ENCODE assay signal across 13 cellular contexts in the genomic region with DNA sequence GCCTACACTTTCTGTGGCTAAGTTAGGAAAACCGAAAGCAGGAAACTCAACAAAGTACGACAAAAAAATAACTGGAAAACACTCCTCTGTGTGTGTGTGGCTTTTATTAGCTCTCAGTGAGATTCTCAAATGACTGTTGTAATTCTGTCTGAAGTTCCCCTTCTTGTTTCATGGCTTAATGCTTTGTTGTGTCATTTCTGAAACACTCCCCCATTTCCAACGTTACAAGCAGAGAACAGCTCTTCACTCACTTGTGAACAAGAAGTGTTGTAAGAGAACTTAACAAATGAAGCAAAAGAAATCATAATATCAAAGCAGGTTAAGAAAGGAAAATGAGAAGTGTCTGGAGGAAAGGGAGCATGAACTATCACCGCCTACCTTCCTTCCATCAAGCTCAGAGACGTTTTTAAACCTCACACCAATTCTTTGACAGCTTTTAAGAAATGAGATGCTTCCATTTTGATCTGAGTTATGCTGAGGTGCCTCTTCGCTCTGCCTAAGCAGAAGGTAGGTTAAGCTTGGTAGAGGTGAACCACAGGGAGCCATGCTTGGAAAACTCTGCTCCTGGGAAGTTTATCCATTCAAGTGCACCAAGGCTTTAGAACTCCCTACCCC. TPM values are rescaled to one million over a fixed set of nuclear protein-coding genes. Genes with fewer than 3 reads are reported as not detected.
DNase-seq lines count a peak whose midpoint lies in the region; ATAC-seq and TF ChIP-seq lines count a peak whose summit lies in the region.
"Had no signal": no experiment of that assay in that cellular context is flagged by ENCODE, and none has a peak within 500 bp of the region (broad histone marks: within the 10 kb centered on the region; RNA-seq: fewer than 3 reads in every experiment).

No MANE protein-coding gene starts in this region.

- H3K27me3 ChIP-seq in thymus (ENCODE audit: control insufficient read depth, insufficient read depth) (no peaks in the 10 kb centered on the region), breast epithelium (no peaks in the 10 kb centered on the region)

- peaks cover 22% of the 10 kb centered on the region for H3K4me1 Mint-ChIP-seq in activated naive CD4-positive, alpha-beta T cell treated with anti-CD3 and anti-CD28 coated beads for 36 hours (ENCODE audit: low read depth)
- H3K4me1 Mint-ChIP-seq: central memory CD8-positive, alpha-beta T cell had no signal

- no peak for DNase-seq in activated naive CD4-positive, alpha-beta T cell treated with anti-CD3 and anti-CD28 coated beads for 36 hours
- DNase-seq in activated naive CD4-positive, alpha-beta T cell treated with Interleukin-2 at 50 U/mL for 16 hours, result no peak
- DNase-seq in NOMO-1 treated with DMSO at 0.1 percent for 48 hours (lab: John Stamatoyannopoulos, UW; ENCODE audit: unreplicated experiment) (peak; percentile 99), hepatic stellate cell (ENCODE audit: low spot score) (no peak), breast epithelium (ENCODE audit: low spot score in 2 of 2) (no peak)
- DNase-seq in stimulated activated CD4-positive, alpha-beta T cell treated with anti-CD3 and anti-CD28 coated beads, Interleukin-4, amount 100 ng/mL, for 24 hours, result no peak
- DNase-seq: activated CD4-positive, CD25-positive, alpha-beta regulatory T cell; NCI-H2107 had no signal

- peak overlapping the region; percentile 9 for H3K4me3 Mint-ChIP-seq in activated naive CD4-positive, alpha-beta T cell treated with anti-CD3 and anti-CD28 coated beads for 36 hours
- H3K4me3 Mint-ChIP-seq: central memory CD8-positive, alpha-beta T cell had no signal

- H3K36me3 ChIP-seq in thymus (ENCODE audit: control insufficient read depth, insufficient read depth) (no peaks in the 10 kb centered on the region), breast epithelium (no peaks in the 10 kb centered on the region)

- peaks cover 3% of the 10 kb centered on the region for H3K27me3 Mint-ChIP-seq in activated naive CD4-positive, alpha-beta T cell treated with anti-CD3 and anti-CD28 coated beads for 36 hours (ENCODE audit: low read depth)

- no peak for TF ChIP-seq POLR2A in breast epithelium (IDR thresholded peaks at IDR 0.05)

- TF ChIP-seq CTCF in breast epithelium (IDR thresholded peaks at IDR 0.05), result no peak

- peak overlapping the region; percentile 60 for H3K27ac Mint-ChIP-seq in activated naive CD4-positive, alpha-beta T cell treated with anti-CD3 and anti-CD28 coated beads for 36 hours

- peak overlapping the region; percentile 52 for H3K27ac ChIP-seq in thymus (ENCODE audit: low read depth)
- no peak overlapping the region for H3K27ac ChIP-seq in breast epithelium
- H3K27ac ChIP-seq: A549 had no signal

- no peaks in the 10 kb centered on the region for H3K4me1 ChIP-seq in thymus (ENCODE audit: control insufficient read depth, insufficient read depth, low read length)
- H3K4me1 ChIP-seq in breast epithelium, result no peaks in the 10 kb centered on the region
- H3K4me1 ChIP-seq: A549 had no signal

- ATAC-seq in HG02840 (IDR thresholded peaks at IDR 0.05; ENCODE audit: low FRiP score, unreplicated experiment), result peak; percentile 71
- ATAC-seq: A549 had no signal

- WGBS in thymus, result 60% methylated on average over 6 of the region's 6 CpGs

- H3K36me3 Mint-ChIP-seq in activated naive CD4-positive, alpha-beta T cell treated with anti-CD3 and anti-CD28 coated beads for 36 hours (ENCODE audit: low read depth), result no peaks in the 10 kb centered on the region

- no peaks in the 10 kb centered on the region for H3K9me3 ChIP-seq in thymus (ENCODE audit: control insufficient read depth)
- no peaks in the 10 kb centered on the region for H3K9me3 ChIP-seq in breast epithelium
- H3K9me3 ChIP-seq: A549 had no signal

- no peak overlapping the region for H3K4me3 ChIP-seq in thymus (ENCODE audit: low read length)
- no peak overlapping the region for H3K4me3 ChIP-seq in breast epithelium
- H3K4me3 ChIP-seq: A549 had no signal

- no peaks in the 10 kb centered on the region for H3K9me3 Mint-ChIP-seq in activated naive CD4-positive, alpha-beta T cell treated with anti-CD3 and anti-CD28 coated beads for 36 hours
- H3K9me3 Mint-ChIP-seq: central memory CD8-positive, alpha-beta T cell; stimulated activated naive CD8-positive, alpha-beta T cell treated with anti-CD3 and anti-CD28 coated beads, Interleukin-15, Interleukin-2, amounts not matched to agents 100 ng/mL and 50 ng/mL, for 24 hours had no signal

- intact Hi-C loops in activated naive CD4-positive, alpha-beta T cell treated with anti-CD3 and anti-CD28 coated beads for 36 hours (cut with micrococcal nuclease), result loop anchor here (1.0 kb wide), 1 partner anchor 9 kb away; no protein-coding TSS in a partner anchor
- intact Hi-C loops in breast epithelium (cut with DNase I; ENCODE audit: low total_unique reads), result no loop called here

- CTCF ChIA-PET in activated naive CD4-positive, alpha-beta T cell treated with anti-CD3 and anti-CD28 coated beads for 36 hours (lab: Charles Lee), result interaction anchor here (0.7 to 0.8 kb wide), 3 partner anchors 11 to 196 kb away, joined by 3 to 4 read pairs (median 3); a partner anchor contains a TSS

RNA-seq across cellular contexts. Expression of a gene that starts 12.4 kb away (rescaled TPM):
- 10 to 100 TPM; 60.0 to 73.3 TPM for total RNA-seq in activated naive CD4-positive, alpha-beta T cell treated with anti-CD3 and anti-CD28 coated beads for 36 hours
- 39.2 TPM for polyA plus RNA-seq in thymus
- 100 to 1,000 TPM in 1 of 3 donors, 10 to 100 TPM in 2; 55.1 to 101 (median 56.1) TPM for total RNA-seq in breast epithelium

RNA-seq across cellular contexts. Expression of a gene that starts 42.9 kb away (rescaled TPM):
- not detected for total RNA-seq in activated naive CD4-positive, alpha-beta T cell treated with anti-CD3 and anti-CD28 coated beads for 36 hours
- polyA plus RNA-seq in thymus, result not detected
- total RNA-seq in breast epithelium, result under 1 TPM in 1 of 3 donors, not detected in 2; under 0.01 TPM
- polyA plus RNA-seq: A549 had no signal
